Comparison of ENCODE assay signal across 19 cellular contexts in genomic region chr11:26477406-26477805, GRCh38.
"Had no signal": no experiment of that assay in that cellular context is flagged by ENCODE, and none has a peak within 500 bp of the region (broad histone marks: within the 10 kb centered on the region; RNA-seq: fewer than 3 reads in every experiment).

No MANE protein-coding gene starts in this region.

- H3K4me3 ChIP-seq: coronary artery, dorsolateral prefrontal cortex, esophagus muscularis mucosa, gastroesophageal sphincter, heart left ventricle, hepatocyte, left lung, lower lobe of right lung had no signal

- H3K9me3 ChIP-seq: esophagus muscularis mucosa, gastroesophageal sphincter, heart left ventricle, left lung, lower lobe of right lung had no signal

- DNase-seq: dermis blood vessel endothelial cell; dorsolateral prefrontal cortex; effector CD4-positive, alpha-beta T cell; effector memory CD4-positive, alpha-beta T cell; foreskin keratinocyte; heart left ventricle; immature natural killer cell; islet precursor cell; kidney; kidney glomerular epithelial cell; left lung; left ventricle myocardium superior; lower lobe of right lung; mesendoderm; midbrain had no signal

- H3K4me1 ChIP-seq: esophagus muscularis mucosa, foreskin keratinocyte, gastroesophageal sphincter, heart left ventricle, left lung, lower lobe of right lung had no signal

- H3K4me2 ChIP-seq: hepatocyte had no signal

- H3K27ac ChIP-seq: coronary artery, dorsolateral prefrontal cortex, esophagus muscularis mucosa, foreskin keratinocyte, gastroesophageal sphincter, heart left ventricle, hepatocyte, left lung, lower lobe of right lung had no signal

- H3K79me2 ChIP-seq: hepatocyte had no signal

- H3K27me3 ChIP-seq: dorsolateral prefrontal cortex, esophagus muscularis mucosa, foreskin keratinocyte, gastroesophageal sphincter, heart left ventricle, hepatocyte, left lung had no signal

- ATAC-seq: foreskin keratinocyte, gastroesophageal sphincter, heart left ventricle, left lung, left ventricle myocardium superior, lower lobe of right lung had no signal

- H2AFZ ChIP-seq: hepatocyte had no signal

- H3K36me3 ChIP-seq: esophagus muscularis mucosa, gastroesophageal sphincter, heart left ventricle, left lung, lower lobe of right lung had no signal
